Comparison of ENCODE assay signal across 19 cellular contexts in genomic region chr20:1001116-1001515, GRCh38. TPM values are rescaled to one million over a fixed set of nuclear protein-coding genes. Genes with fewer than 3 reads are reported as not detected.
DNase-seq lines count a peak whose midpoint lies in the region; ATAC-seq and TF ChIP-seq lines count a peak whose summit lies in the region.
"Had no signal": no experiment of that assay in that cellular context is flagged by ENCODE, and none has a peak within 500 bp of the region (broad histone marks: within the 10 kb centered on the region; RNA-seq: fewer than 3 reads in every experiment).

No MANE protein-coding gene starts in this region.

- TF ChIP-seq CTCF in GM23338 (conservative IDR thresholded peaks at IDR 0.05; ENCODE audit: low read depth in 2 of 2) (no peak), parathyroid adenoma (IDR thresholded peaks at IDR 0.05) (no peak), left lung (IDR thresholded peaks at IDR 0.05) (no peak)

- H3K4me3 ChIP-seq in GM23338 (peak overlapping the region; percentile 61), iPS-18a (ENCODE audit: low read length) (peak overlapping the region; percentile 62), parathyroid adenoma (ENCODE audit: low read depth, low read length) (no peak overlapping the region), left lung (no peak overlapping the region)
- H3K4me3 ChIP-seq: HAP-1, SJSA1 had no signal

- H3F3A ChIP-seq in GM23338 (replicated peaks; ENCODE audit: low read depth): no peaks in the 10 kb centered on the region

- peaks cover 22% of the 10 kb centered on the region for H3K4me1 Mint-ChIP-seq in GM23338

- 0 out of 2 replicates have a peak, but pooled peaks cover 3% of the 10 kb centered on the region for H3K9me2 ChIP-seq in GM23338 (ENCODE audit: insufficient read depth)

- H3K4me2 ChIP-seq in GM23338 (peak overlapping the region; percentile 82), parathyroid adenoma (ENCODE audit: low read length) (no peak overlapping the region)

- H3K27ac ChIP-seq in GM23338 (ENCODE audit: low read depth) (no peak overlapping the region), iPS-18a (ENCODE audit: low read length) (no peak overlapping the region), parathyroid adenoma (no peak overlapping the region), left lung (no peak overlapping the region)
- H3K27ac ChIP-seq: RWPE1, SJSA1 had no signal

- no peaks in the 10 kb centered on the region; the same call in 2 of the 3 replicates for H3K36me3 Mint-ChIP-seq in GM23338 (ENCODE audit: low read depth)
- H3K36me3 Mint-ChIP-seq: CD4-positive, CD25-positive, alpha-beta regulatory T cell had no signal

- ATAC-seq in GM23338 (no peak), left lung (no peak), HG02970 (IDR thresholded peaks at IDR 0.05; ENCODE audit: low FRiP score, unreplicated experiment) (no peak)
- ATAC-seq in activated CD4-positive, CD25-positive, alpha-beta regulatory T cell treated with anti-CD3 and anti-CD28 coated beads, Interleukin-2, amount 50 U/mL, for 24 hours: no peak

- no peaks in the 10 kb centered on the region for H3K36me3 ChIP-seq in GM23338 (ENCODE audit: insufficient read depth)
- no peaks in the 10 kb centered on the region for H3K36me3 ChIP-seq in iPS-18a (ENCODE audit: control insufficient read depth, low read depth, low read length)
- H3K36me3 ChIP-seq in parathyroid adenoma (ENCODE audit: control insufficient read depth, insufficient read depth, low read length): no peaks in the 10 kb centered on the region
- H3K36me3 ChIP-seq in left lung: no peaks in the 10 kb centered on the region
- H3K36me3 ChIP-seq: HAP-1, SJSA1 had no signal

- H3K9me3 Mint-ChIP-seq in GM23338: no peaks in the 10 kb centered on the region; the same call in 1 of the 3 replicates

- H3K9me3 ChIP-seq in iPS-18a (ENCODE audit: control insufficient read depth, low read depth, low read length) (no peaks in the 10 kb centered on the region), parathyroid adenoma (ENCODE audit: control insufficient read depth, low read length) (no peaks in the 10 kb centered on the region), left lung (no peaks in the 10 kb centered on the region)
- H3K9me3 ChIP-seq: HAP-1, SJSA1 had no signal

- H3K27me3 Mint-ChIP-seq in GM23338 (ENCODE audit: insufficient read depth, low read depth, poor library complexity): peaks cover 21% of the 10 kb centered on the region

- H3K27me3 ChIP-seq in GM23338 (ENCODE audit: insufficient read depth): peaks cover 27% of the 10 kb centered on the region
- H3K27me3 ChIP-seq in iPS-18a (ENCODE audit: control insufficient read depth, insufficient read depth, low read length): peaks cover 27% of the 10 kb centered on the region
- H3K27me3 ChIP-seq in parathyroid adenoma (ENCODE audit: control insufficient read depth, insufficient read depth, low read length): no peaks in the 10 kb centered on the region
- peaks cover 13 to 62% of the 10 kb centered on the region in 2 donors for H3K27me3 ChIP-seq in left lung

- H3K27ac Mint-ChIP-seq in GM23338: no peak overlapping the region
- H3K27ac Mint-ChIP-seq: CD4-positive, CD25-positive, alpha-beta regulatory T cell had no signal

- H4K20me1 ChIP-seq in GM23338 (replicated peaks; ENCODE audit: insufficient read depth): no peaks in the 10 kb centered on the region

- H3K9ac ChIP-seq in iPS-18a (ENCODE audit: low read length) (no peak overlapping the region), parathyroid adenoma (no peak overlapping the region)

- no peak for DNase-seq in GM23338 (ENCODE audit: low spot score)
- peak; percentile 30 for DNase-seq in NCI-H526 treated with DMSO at 0.1 percent for 48 hours (lab: John Stamatoyannopoulos, UW)
- DNase-seq in left lung: no peak
- no peak for DNase-seq in NOMO-1 treated with DMSO at 0.1 percent for 48 hours (lab: John Stamatoyannopoulos, UW; ENCODE audit: unreplicated experiment)
- DNase-seq: AML-193; Calu3; CD4-positive, CD25-positive, alpha-beta regulatory T cell; DND-41; NCI-H1436; NCI-H2029 treated with DMSO at 0.1 percent for 48 hours; NCI-H510A treated with DMSO at 0.1 percent for 48 hours had no signal

- H2AFZ ChIP-seq in GM23338 (peak overlapping the region; percentile 100), parathyroid adenoma (peak overlapping the region; percentile 68)

- intact Hi-C loops in left lung (cut with DNase I): no loop called here

- H3K4me1 ChIP-seq in GM23338 (ENCODE audit: insufficient read depth): peaks cover 10% of the 10 kb centered on the region
- peaks cover 7% of the 10 kb centered on the region for H3K4me1 ChIP-seq in iPS-18a (ENCODE audit: control insufficient read depth, low read depth, low read length)
- H3K4me1 ChIP-seq in parathyroid adenoma: peaks cover 3% of the 10 kb centered on the region
- H3K4me1 ChIP-seq in left lung: no peaks in the 10 kb centered on the region
- H3K4me1 ChIP-seq: HAP-1, SJSA1 had no signal

- peak overlapping the region; percentile 77 for H3K4me3 Mint-ChIP-seq in GM23338
- H3K4me3 Mint-ChIP-seq: CD4-positive, CD25-positive, alpha-beta regulatory T cell had no signal

- H3K79me2 ChIP-seq in GM23338 (replicated peaks; ENCODE audit: insufficient read depth) (no peaks in the 10 kb centered on the region), parathyroid adenoma (no peaks in the 10 kb centered on the region)

TF ChIP-seq in GM23338, 12 proteins besides CTCF, POLR2A, EP300 and RAD21:
- TF ChIP-seq CREB1 (CRISPR knock-in tag; IDR thresholded peaks at IDR 0.05; ENCODE audit: low read depth): no peak
- TF ChIP-seq, protein P1, sequence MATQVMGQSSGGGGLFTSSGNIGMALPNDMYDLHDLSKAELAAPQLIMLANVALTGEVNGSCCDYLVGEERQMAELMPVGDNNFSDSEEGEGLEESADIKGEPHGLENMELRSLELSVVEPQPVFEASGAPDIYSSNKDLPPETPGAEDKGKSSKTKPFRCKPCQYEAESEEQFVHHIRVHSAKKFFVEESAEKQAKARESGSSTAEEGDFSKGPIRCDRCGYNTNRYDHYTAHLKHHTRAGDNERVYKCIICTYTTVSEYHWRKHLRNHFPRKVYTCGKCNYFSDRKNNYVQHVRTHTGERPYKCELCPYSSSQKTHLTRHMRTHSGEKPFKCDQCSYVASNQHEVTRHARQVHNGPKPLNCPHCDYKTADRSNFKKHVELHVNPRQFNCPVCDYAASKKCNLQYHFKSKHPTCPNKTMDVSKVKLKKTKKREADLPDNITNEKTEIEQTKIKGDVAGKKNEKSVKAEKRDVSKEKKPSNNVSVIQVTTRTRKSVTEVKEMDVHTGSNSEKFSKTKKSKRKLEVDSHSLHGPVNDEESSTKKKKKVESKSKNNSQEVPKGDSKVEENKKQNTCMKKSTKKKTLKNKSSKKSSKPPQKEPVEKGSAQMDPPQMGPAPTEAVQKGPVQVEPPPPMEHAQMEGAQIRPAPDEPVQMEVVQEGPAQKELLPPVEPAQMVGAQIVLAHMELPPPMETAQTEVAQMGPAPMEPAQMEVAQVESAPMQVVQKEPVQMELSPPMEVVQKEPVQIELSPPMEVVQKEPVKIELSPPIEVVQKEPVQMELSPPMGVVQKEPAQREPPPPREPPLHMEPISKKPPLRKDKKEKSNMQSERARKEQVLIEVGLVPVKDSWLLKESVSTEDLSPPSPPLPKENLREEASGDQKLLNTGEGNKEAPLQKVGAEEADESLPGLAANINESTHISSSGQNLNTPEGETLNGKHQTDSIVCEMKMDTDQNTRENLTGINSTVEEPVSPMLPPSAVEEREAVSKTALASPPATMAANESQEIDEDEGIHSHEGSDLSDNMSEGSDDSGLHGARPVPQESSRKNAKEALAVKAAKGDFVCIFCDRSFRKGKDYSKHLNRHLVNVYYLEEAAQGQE (IDR thresholded peaks at IDR 0.05; ENCODE audit: unreplicated experiment): no peak
- TF ChIP-seq, protein P2, sequence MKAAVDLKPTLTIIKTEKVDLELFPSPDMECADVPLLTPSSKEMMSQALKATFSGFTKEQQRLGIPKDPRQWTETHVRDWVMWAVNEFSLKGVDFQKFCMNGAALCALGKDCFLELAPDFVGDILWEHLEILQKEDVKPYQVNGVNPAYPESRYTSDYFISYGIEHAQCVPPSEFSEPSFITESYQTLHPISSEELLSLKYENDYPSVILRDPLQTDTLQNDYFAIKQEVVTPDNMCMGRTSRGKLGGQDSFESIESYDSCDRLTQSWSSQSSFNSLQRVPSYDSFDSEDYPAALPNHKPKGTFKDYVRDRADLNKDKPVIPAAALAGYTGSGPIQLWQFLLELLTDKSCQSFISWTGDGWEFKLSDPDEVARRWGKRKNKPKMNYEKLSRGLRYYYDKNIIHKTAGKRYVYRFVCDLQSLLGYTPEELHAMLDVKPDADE (IDR thresholded peaks at IDR 0.05): no peak
- TF ChIP-seq STAT1 (IDR thresholded peaks at IDR 0.05; ENCODE audit: unreplicated experiment): no peak
- TF ChIP-seq EZH2 (IDR thresholded peaks at IDR 0.05; ENCODE audit: low read depth, unreplicated experiment): no peak

RNA-seq across cellular contexts. Expression of gene RSPO4, which starts 1.0 kb away (rescaled TPM):
- total RNA-seq in GM23338 (2014; rRNA removed; shearing (Covaris generic)): 0.74 and 2.8 TPM in 2 replicates
- 3.6 and 4.5 TPM in 2 replicates for polyA plus RNA-seq in GM23338 (2016; fragmentation: Nextera tagmentation; extraction: Ambion mirVana)
- total RNA-seq in left lung: 1 to 10 TPM; 2.2 to 6.1 TPM
- total RNA-seq: A673, Calu3, SJSA1 had no signal
- polyA plus RNA-seq: CD4-positive, CD25-positive, alpha-beta regulatory T cell had no signal

Comparison
In these comparisons a context has a peak if more than half of its experiments do, and no peak if none do; other contexts are left out.
1. H3K4me3 ChIP-seq: peak in GM23338 (single experiment) and iPS-18a (single experiment); none in parathyroid adenoma (single experiment) and left lung (0 of 2).